ENCODE assay signal across 8 cellular contexts in genomic region chr1:156504821-156505678, GRCh38. TPM values are rescaled to one million over a fixed set of nuclear protein-coding genes. Genes with fewer than 3 reads are reported as not detected.
DNase-seq lines count a peak whose midpoint lies in the region; ATAC-seq and TF ChIP-seq lines count a peak whose summit lies in the region.

No MANE protein-coding gene starts in this region.

- peak; percentile 24 for ATAC-seq in GM21526 (IDR thresholded peaks at IDR 0.05; ENCODE audit: low FRiP score, unreplicated experiment)
- peak; percentile 53 to 54 for ATAC-seq in activated T-cell treated with anti-CD3 and anti-CD28 coated beads, Interleukin-2, amount 50 U/mL, for 72 hours (replicated peaks in 1 of 2)

- intact Hi-C loops in esophagus muscularis mucosa (cut with DNase I) = no loop called here

- peaks cover 4 to 5% of the 10 kb centered on the region in 2 donors for H3K36me3 Mint-ChIP-seq in activated T-cell treated with anti-CD3 and anti-CD28 coated beads, Interleukin-2, amount 50 U/mL, for 72 hours (ENCODE audit: insufficient read depth in 2 of 2)

- peaks cover 76% of the 10 kb centered on the region for H3K4me1 Mint-ChIP-seq in activated T-cell treated with anti-CD3 and anti-CD28 coated beads, Interleukin-2, amount 50 U/mL, for 72 hours (ENCODE audit: low read depth)

- H3K27me3 Mint-ChIP-seq in activated T-cell treated with anti-CD3 and anti-CD28 coated beads, Interleukin-2, amount 50 U/mL, for 72 hours (ENCODE audit: low read depth) = no peaks in the 10 kb centered on the region

- H3K36me3 ChIP-seq in KOPT-K1 (ENCODE audit: insufficient read depth, low read length) = no peaks in the 10 kb centered on the region
- H3K36me3 ChIP-seq in Peyer's patch = no peaks in the 10 kb centered on the region
- H3K36me3 ChIP-seq in esophagus muscularis mucosa = no peaks in the 10 kb centered on the region
- peaks cover 0 to 17% of the 10 kb centered on the region in 2 donors for H3K36me3 ChIP-seq in muscle layer of duodenum (ENCODE audit: control insufficient read depth in 1 of 2, insufficient read depth in 2 of 2, low read length in 2 of 2)

- peaks cover 0 to 2% of the 10 kb centered on the region in 2 donors for H3K9me3 Mint-ChIP-seq in activated T-cell treated with anti-CD3 and anti-CD28 coated beads, Interleukin-2, amount 50 U/mL, for 72 hours

- TF ChIP-seq POLR2A in Peyer's patch (IDR thresholded peaks at IDR 0.05) = peak; percentile 37 to 74
- peak; percentile 71 for TF ChIP-seq POLR2A in esophagus muscularis mucosa (IDR thresholded peaks at IDR 0.05; ENCODE audit: low read depth)

- H3K4me3 ChIP-seq in Peyer's patch (peak overlapping the region; percentile 33 to 43 (median 40)), esophagus muscularis mucosa (peak overlapping the region; percentile 42 to 56 (median 44)), muscle layer of duodenum (ENCODE audit: low read depth in 1 of 2, low read length in 2 of 2) (peak overlapping the region; percentile 24 to 87)

- peak in 1 of 6 experiments; percentile 31 for TF ChIP-seq CTCF in Peyer's patch (IDR thresholded peaks at IDR 0.05)
- peak in 1 of 3 experiments; percentile 7 for TF ChIP-seq CTCF in esophagus muscularis mucosa (IDR thresholded peaks at IDR 0.05)

- H3K4me1 ChIP-seq in Peyer's patch = peaks cover 7 to 57% (median 36%) of the 10 kb centered on the region in 4 donors
- H3K4me1 ChIP-seq in esophagus muscularis mucosa = peaks cover 63 to 83% (median 79%) of the 10 kb centered on the region in 4 donors
- peaks cover 45 to 57% of the 10 kb centered on the region in 2 donors for H3K4me1 ChIP-seq in muscle layer of duodenum (ENCODE audit: control insufficient read depth in 1 of 2, insufficient read depth in 2 of 2, low read length in 2 of 2)

- WGBS in esophagus muscularis mucosa = 5% methylated on average over 31 of the region's 45 CpGs

- H3K4me3 Mint-ChIP-seq in activated T-cell treated with anti-CD3 and anti-CD28 coated beads, Interleukin-2, amount 50 U/mL, for 72 hours = peak overlapping the region; percentile 77 to 91

- in situ Hi-C loops in Caki2 (cut with HindIII; ENCODE audit: low pct_unique_long_range_greater_than_20kb, low sequenced_read_pairs) = no loop called here

- peak overlapping the region; percentile 100 for H3K27ac ChIP-seq in KOPT-K1 (ENCODE audit: low read depth, low read length, poor library complexity, severe bottlenecking)
- H3K27ac ChIP-seq in Peyer's patch = peak overlapping the region; percentile 96 to 99 (median 98)
- peak overlapping the region; percentile 98 to 100 (median 99) for H3K27ac ChIP-seq in esophagus muscularis mucosa (replicated peaks in 1 of 4)
- H3K27ac ChIP-seq in muscle layer of duodenum (ENCODE audit: low read length) = peak overlapping the region; percentile 100

- no peaks in the 10 kb centered on the region for H3K9me3 ChIP-seq in KOPT-K1 (ENCODE audit: insufficient read depth, low read length, poor library complexity, severe bottlenecking)
- no peaks in the 10 kb centered on the region for H3K9me3 ChIP-seq in Peyer's patch
- H3K9me3 ChIP-seq in esophagus muscularis mucosa = no peaks in the 10 kb centered on the region
- H3K9me3 ChIP-seq in muscle layer of duodenum (ENCODE audit: control insufficient read depth in 1 of 2, low read length in 2 of 2) = no peaks in the 10 kb centered on the region

- H3K27ac Mint-ChIP-seq in activated T-cell treated with anti-CD3 and anti-CD28 coated beads, Interleukin-2, amount 50 U/mL, for 72 hours = peak overlapping the region; percentile 90

- DNase-seq in Caki2 (ENCODE audit: low read depth) (peak; percentile 99), Peyer's patch (peak; percentile 99 to 100 (median 99)), esophagus muscularis mucosa (ENCODE audit: extremely low spot score) (peak; percentile 100)
- peak; percentile 96 to 97 for DNase-seq in activated T-cell treated with anti-CD3 and anti-CD28 coated beads, Interleukin-2, amount 50 U/mL, for 72 hours
- DNase-seq in stimulated activated CD8-positive, alpha-beta memory T cell treated with anti-CD3 and anti-CD28 coated beads, Interleukin-7, amount 100 ng/mL, for 1 hour (ENCODE audit: low read depth in 2 of 2) = peak; percentile 93 to 94

- TF ChIP-seq EP300 in esophagus muscularis mucosa (IDR thresholded peaks at IDR 0.05) = peak; percentile 97

- no peaks in the 10 kb centered on the region for H3K27me3 ChIP-seq in Peyer's patch
- no peaks in the 10 kb centered on the region for H3K27me3 ChIP-seq in esophagus muscularis mucosa
- H3K27me3 ChIP-seq in muscle layer of duodenum (ENCODE audit: low read depth, low read length) = no peaks in the 10 kb centered on the region

RNA-seq across cellular contexts. Expression of gene MEF2D, which starts 4.5 kb away (rescaled TPM):
- 2.7 and 6.2 TPM in 2 replicates for total RNA-seq in Caki2 (2014; rRNA removed; shearing (Covaris generic); ENCODE audit: low replicate concordance)
- total RNA-seq in Peyer's patch = 10 to 100 TPM; 46.8 to 97.4 (median 64.1) TPM
- total RNA-seq in activated T-cell treated with anti-CD3 and anti-CD28 coated beads, Interleukin-2, amount 50 U/mL, for 72 hours = 10 to 100 TPM; 73.3 to 86.8 TPM
- 100 to 1,000 TPM in 3 of 4 donors, 10 to 100 TPM in 1; 78.0 to 138 (median 115) TPM for total RNA-seq in esophagus muscularis mucosa

Comparison
In these comparisons a context has a peak if more than half of its experiments do, and no peak if none do; other contexts are left out.
1. Peak in every context shown above with its lines: DNase-seq, ATAC-seq, H3K4me3 ChIP-seq and H3K27ac ChIP-seq.